Comparison of ENCODE assay signal across 8 cellular contexts in the genomic region with DNA sequence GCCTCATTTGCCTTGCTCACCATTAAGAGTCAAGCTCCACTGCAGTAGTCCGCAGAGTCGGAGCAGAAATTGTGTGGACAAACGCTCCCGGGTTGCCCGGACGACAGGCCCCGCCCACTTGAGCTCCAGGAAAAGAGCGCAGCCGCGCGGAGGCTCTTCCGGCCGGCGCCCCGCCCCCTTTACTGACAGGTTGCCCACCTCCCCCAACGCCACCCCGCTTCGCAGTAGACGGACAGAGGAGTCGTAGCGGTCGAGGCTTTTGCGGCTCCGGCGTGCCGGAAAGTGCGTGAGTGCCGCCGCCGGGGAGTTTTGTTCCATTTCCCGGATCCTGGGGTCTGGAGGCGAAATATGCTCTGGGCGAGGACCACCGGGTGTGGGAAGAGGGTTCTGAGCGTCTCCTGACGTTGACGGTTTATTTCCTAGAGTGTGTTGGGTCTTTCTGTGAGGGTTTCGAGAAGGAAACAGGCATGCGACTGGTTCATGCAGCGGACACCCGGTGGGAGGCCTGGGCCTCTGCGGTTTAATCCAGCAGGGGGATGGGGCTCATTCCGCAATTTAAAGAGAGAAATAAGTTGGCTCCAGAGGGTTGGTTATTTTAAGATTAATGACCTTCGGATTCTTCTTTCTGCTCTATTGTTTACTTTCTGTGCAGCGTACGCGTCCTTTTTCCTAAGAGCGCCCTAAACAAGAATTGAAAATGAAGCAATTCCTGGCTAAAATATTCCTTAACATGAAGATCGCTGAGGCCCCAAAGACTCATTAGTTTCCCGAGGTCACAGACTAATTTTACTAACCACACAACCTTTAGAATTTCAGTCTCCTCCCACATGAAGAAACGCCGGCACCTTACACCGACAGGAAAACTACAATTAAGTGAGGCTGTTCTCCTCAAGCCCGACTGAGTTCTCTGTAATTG. TPM values are rescaled to one million over a fixed set of nuclear protein-coding genes. Genes with fewer than 3 reads are reported as not detected.
A peak's percentile ranks its signal among the peaks of the same experiment; 100 is the strongest.
DNase-seq lines count a peak whose midpoint lies in the region; ATAC-seq, FAIRE-seq and TF ChIP-seq lines count a peak whose summit lies in the region.

TSS of gene DNAI7 (minus strand) at position 105 of the 916 bp plus-strand sequence. CDS start at position 23, 82 bp downstream.
TSS of gene ETFRF1 (plus strand) at position 182 of the 916 bp plus-strand sequence. CDS start 8,720 bp downstream, outside the sequence.

- no peaks in the 10 kb centered on the region for H3K27me3 ChIP-seq in small intestine (ENCODE audit: control insufficient read depth in 2 of 2, insufficient read depth in 2 of 2, low read length in 2 of 2)

- H3K4me3 ChIP-seq in cardiac fibroblast (replicated peaks in 1 of 2; ENCODE audit: low read depth in 2 of 2, low read length in 2 of 2) (peak within 1 kb of the TSS; percentile 82 to 84), small intestine (ENCODE audit: low read depth in 1 of 2, low read length in 2 of 2) (peak within 1 kb of the TSS; percentile 75 to 86)

- WGBS in small intestine, 3 donors, result 0 to 1% (median 0%) methylated on average over 52 to 54 of the region's 54 CpGs

- in situ Hi-C loops in GM18951 (cut with MboI; ENCODE audit: low sequenced_read_pairs, unreplicated experiment), result no loop called here

- TF ChIP-seq POLR2A in GM18951 (IDR thresholded peaks at IDR 0.05; ENCODE audit: extremely low read depth, insufficient read depth, insufficient read length), result peak; percentile 84

- peak within 1 kb of the TSS; percentile 93 for H3K4me3 Mint-ChIP-seq in WTC11

- DNase-seq in AG08396 (ENCODE audit: low spot score) (peak; percentile 94), NCI-H2227 treated with DMSO at 0.1 percent for 48 hours (lab: John Stamatoyannopoulos, UW) (peak; percentile 89), WTC11 (ENCODE audit: low spot score) (peak; percentile 100), cardiac fibroblast (ENCODE audit: low read depth in 2 of 2) (peak; percentile 95 to 97), iPS-NIHi7 (ENCODE audit: extremely low spot score) (peak; percentile 95), small intestine (peak; percentile 94)

- H3K27ac ChIP-seq in small intestine (ENCODE audit: low read depth in 1 of 2, low read length in 1 of 2), result peak within 1 kb of the TSS; percentile 87 to 99

- TF ChIP-seq CTCF in WTC11 (IDR thresholded peaks at IDR 0.05) (no peak), cardiac fibroblast (IDR thresholded peaks at IDR 0.05; ENCODE audit: low read depth, low read length) (no peak)

- H3K27me3 Mint-ChIP-seq in WTC11 (ENCODE audit: low read depth), result no peaks in the 10 kb centered on the region

- CTCF ChIA-PET in WTC11 (lab: Charles Lee), result interaction anchor here (0.6 to 1.6 kb wide), 5 partner anchors 41 to 852 kb away, joined by 3 to 13 read pairs (median 4); no protein-coding TSS in a partner anchor

- no peaks in the 10 kb centered on the region for H3K9me3 Mint-ChIP-seq in WTC11

- H3K4me1 ChIP-seq in small intestine (ENCODE audit: control insufficient read depth in 2 of 2, insufficient read depth in 1 of 2, low read depth in 1 of 2, low read length in 1 of 2), result peaks cover 0 to 3% of the 10 kb centered on the region in 2 donors

- H3K9me3 ChIP-seq in small intestine (ENCODE audit: control insufficient read depth, low read depth), result no peaks in the 10 kb centered on the region

- no peaks in the 10 kb centered on the region for H3K36me3 ChIP-seq in small intestine (ENCODE audit: control insufficient read depth in 2 of 2, insufficient read depth in 2 of 2, low read length in 2 of 2)

- no peaks in the 10 kb centered on the region for H3K36me3 Mint-ChIP-seq in WTC11

- peak within 1 kb of the TSS; percentile 98 for H3K27ac Mint-ChIP-seq in WTC11

- FAIRE-seq in small intestine (lab: Jason Lieb, UNC), result no peak

- ATAC-seq in HG03175 (IDR thresholded peaks at IDR 0.05; ENCODE audit: unreplicated experiment) (peak; percentile 94), WTC11 (peak; percentile 98)

- peaks cover 11% of the 10 kb centered on the region for H3K4me1 Mint-ChIP-seq in WTC11

- POLR2A ChIA-PET in WTC11 (lab: Charles Lee), result interaction anchor here (0.5 to 1.5 kb wide), 8 partner anchors 9 to 192 kb away, joined by 3 to 8 read pairs (median 4); partner anchors contain the start of gene KRAS

TF ChIP-seq in WTC11, 78 proteins besides CTCF, POLR2A, EP300 and RAD21 (continues in another document):
- no peak for TF ChIP-seq CREM (CRISPR knock-in tag; IDR thresholded peaks at IDR 0.05)
- TF ChIP-seq NFATC4 (CRISPR knock-in tag; IDR thresholded peaks at IDR 0.05), result no peak
- TF ChIP-seq, protein P1, sequence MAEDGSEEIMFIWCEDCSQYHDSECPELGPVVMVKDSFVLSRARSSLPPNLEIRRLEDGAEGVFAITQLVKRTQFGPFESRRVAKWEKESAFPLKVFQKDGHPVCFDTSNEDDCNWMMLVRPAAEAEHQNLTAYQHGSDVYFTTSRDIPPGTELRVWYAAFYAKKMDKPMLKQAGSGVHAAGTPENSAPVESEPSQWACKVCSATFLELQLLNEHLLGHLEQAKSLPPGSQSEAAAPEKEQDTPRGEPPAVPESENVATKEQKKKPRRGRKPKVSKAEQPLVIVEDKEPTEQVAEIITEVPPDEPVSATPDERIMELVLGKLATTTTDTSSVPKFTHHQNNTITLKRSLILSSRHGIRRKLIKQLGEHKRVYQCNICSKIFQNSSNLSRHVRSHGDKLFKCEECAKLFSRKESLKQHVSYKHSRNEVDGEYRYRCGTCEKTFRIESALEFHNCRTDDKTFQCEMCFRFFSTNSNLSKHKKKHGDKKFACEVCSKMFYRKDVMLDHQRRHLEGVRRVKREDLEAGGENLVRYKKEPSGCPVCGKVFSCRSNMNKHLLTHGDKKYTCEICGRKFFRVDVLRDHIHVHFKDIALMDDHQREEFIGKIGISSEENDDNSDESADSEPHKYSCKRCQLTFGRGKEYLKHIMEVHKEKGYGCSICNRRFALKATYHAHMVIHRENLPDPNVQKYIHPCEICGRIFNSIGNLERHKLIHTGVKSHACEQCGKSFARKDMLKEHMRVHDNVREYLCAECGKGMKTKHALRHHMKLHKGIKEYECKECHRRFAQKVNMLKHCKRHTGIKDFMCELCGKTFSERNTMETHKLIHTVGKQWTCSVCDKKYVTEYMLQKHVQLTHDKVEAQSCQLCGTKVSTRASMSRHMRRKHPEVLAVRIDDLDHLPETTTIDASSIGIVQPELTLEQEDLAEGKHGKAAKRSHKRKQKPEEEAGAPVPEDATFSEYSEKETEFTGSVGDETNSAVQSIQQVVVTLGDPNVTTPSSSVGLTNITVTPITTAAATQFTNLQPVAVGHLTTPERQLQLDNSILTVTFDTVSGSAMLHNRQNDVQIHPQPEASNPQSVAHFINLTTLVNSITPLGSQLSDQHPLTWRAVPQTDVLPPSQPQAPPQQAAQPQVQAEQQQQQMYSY (CRISPR knock-in tag; IDR thresholded peaks at IDR 0.05), result no peak
- TF ChIP-seq ETV6 (CRISPR knock-in tag; IDR thresholded peaks at IDR 0.05), result 0 out of 2 replicates have a peak, but pooled peaks have one; percentile 47
- 0 out of 2 replicates have a peak, but pooled peaks have one; percentile 57 for TF ChIP-seq CBFB (CRISPR knock-in tag; IDR thresholded peaks at IDR 0.05; ENCODE audit: low read depth)
- TF ChIP-seq ZNF263 (CRISPR knock-in tag; IDR thresholded peaks at IDR 0.05; ENCODE audit: low read depth), result no peak
- peak; percentile 81 for TF ChIP-seq TEAD1 (CRISPR knock-in tag; IDR thresholded peaks at IDR 0.05)
- TF ChIP-seq, protein P2, sequence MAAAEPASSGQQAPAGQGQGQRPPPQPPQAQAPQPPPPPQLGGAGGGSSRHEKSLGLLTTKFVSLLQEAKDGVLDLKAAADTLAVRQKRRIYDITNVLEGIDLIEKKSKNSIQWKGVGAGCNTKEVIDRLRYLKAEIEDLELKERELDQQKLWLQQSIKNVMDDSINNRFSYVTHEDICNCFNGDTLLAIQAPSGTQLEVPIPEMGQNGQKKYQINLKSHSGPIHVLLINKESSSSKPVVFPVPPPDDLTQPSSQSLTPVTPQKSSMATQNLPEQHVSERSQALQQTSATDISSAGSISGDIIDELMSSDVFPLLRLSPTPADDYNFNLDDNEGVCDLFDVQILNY (CRISPR knock-in tag; IDR thresholded peaks at IDR 0.05), result no peak
- TF ChIP-seq MAX (CRISPR knock-in tag; IDR thresholded peaks at IDR 0.05), result peak; percentile 49; the same call in 1 of the 2 replicates
- TF ChIP-seq USF1 (CRISPR knock-in tag; IDR thresholded peaks at IDR 0.05), result no peak
- TF ChIP-seq ELF4 (CRISPR knock-in tag; IDR thresholded peaks at IDR 0.05; ENCODE audit: low read depth), result no peak
- TF ChIP-seq SMAD4 (CRISPR knock-in tag; IDR thresholded peaks at IDR 0.05), result no peak
- TF ChIP-seq FOXP1 (CRISPR knock-in tag; IDR thresholded peaks at IDR 0.05; ENCODE audit: borderline replicate concordance), result peak; percentile 65
- TF ChIP-seq ATF3 (CRISPR knock-in tag; conservative IDR thresholded peaks at IDR 0.05), result no peak
- TF ChIP-seq, protein P3, sequence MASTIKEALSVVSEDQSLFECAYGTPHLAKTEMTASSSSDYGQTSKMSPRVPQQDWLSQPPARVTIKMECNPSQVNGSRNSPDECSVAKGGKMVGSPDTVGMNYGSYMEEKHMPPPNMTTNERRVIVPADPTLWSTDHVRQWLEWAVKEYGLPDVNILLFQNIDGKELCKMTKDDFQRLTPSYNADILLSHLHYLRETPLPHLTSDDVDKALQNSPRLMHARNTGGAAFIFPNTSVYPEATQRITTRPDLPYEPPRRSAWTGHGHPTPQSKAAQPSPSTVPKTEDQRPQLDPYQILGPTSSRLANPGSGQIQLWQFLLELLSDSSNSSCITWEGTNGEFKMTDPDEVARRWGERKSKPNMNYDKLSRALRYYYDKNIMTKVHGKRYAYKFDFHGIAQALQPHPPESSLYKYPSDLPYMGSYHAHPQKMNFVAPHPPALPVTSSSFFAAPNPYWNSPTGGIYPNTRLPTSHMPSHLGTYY (CRISPR knock-in tag; IDR thresholded peaks at IDR 0.05), result no peak

RNA-seq across cellular contexts. Expression of gene DNAI7, which starts in this region (rescaled TPM):
- total RNA-seq in WTC11 (2021), result 0.25 TPM in 1 of 3 replicates, not detected in the others
- under 1 TPM in 1 of 3 donors, not detected in 2; 0.04 TPM for polyA plus RNA-seq in small intestine

RNA-seq across cellular contexts. Expression of gene ETFRF1, which starts in this region (rescaled TPM):
- total RNA-seq in WTC11 (2021), result 5.9 to 7.4 TPM (median 7.1 TPM) in 3 replicates
- 10 to 100 TPM; 21.8 to 41.6 (median 32.2) TPM for polyA plus RNA-seq in small intestine

Comparison
In these comparisons a context has a peak if more than half of its experiments do, and no peak if none do; other contexts are left out.
1. Peak in every context shown above with its lines: DNase-seq, ATAC-seq, H3K4me3 ChIP-seq and H3K27ac ChIP-seq.